2 cellular contexts compared by ENCODE assay signal in the genomic region with DNA sequence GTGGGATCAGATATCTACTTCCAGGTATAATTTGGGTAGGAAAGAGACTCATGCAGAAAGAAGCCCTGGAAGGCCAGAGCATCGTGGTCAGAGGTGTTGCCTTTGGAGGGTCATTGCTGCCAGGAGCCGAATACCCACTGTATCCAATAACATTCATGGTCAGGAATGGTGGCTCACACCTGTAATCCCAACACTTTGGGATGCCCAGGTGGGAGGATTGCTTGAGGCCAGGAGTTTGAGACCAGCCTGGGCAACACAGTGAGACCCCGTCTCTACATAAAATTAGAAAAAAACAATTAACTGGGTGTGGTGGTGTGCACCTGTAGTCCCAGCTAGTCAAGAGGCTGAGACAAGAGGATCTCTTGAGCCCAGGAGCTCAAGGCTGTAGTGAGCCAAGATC.
TF ChIP-seq lines count a peak whose summit lies in the region.

No MANE protein-coding gene starts in this region.

TF ChIP-seq in GM23338, 12 proteins besides CTCF, POLR2A, EP300 and RAD21 (continued from another document):
- TF ChIP-seq ZNF331 (CRISPR knock-in tag; IDR thresholded peaks at IDR 0.05; ENCODE audit: low read depth) (no peak), CREB1 (CRISPR knock-in tag; IDR thresholded peaks at IDR 0.05; ENCODE audit: low read depth) (no peak), ZNF462 (CRISPR knock-in tag; IDR thresholded peaks at IDR 0.05) (no peak), STAT1 (IDR thresholded peaks at IDR 0.05; ENCODE audit: unreplicated experiment) (no peak), EZH2 (IDR thresholded peaks at IDR 0.05; ENCODE audit: low read depth, unreplicated experiment) (no peak)
- TF ChIP-seq, protein P1, sequence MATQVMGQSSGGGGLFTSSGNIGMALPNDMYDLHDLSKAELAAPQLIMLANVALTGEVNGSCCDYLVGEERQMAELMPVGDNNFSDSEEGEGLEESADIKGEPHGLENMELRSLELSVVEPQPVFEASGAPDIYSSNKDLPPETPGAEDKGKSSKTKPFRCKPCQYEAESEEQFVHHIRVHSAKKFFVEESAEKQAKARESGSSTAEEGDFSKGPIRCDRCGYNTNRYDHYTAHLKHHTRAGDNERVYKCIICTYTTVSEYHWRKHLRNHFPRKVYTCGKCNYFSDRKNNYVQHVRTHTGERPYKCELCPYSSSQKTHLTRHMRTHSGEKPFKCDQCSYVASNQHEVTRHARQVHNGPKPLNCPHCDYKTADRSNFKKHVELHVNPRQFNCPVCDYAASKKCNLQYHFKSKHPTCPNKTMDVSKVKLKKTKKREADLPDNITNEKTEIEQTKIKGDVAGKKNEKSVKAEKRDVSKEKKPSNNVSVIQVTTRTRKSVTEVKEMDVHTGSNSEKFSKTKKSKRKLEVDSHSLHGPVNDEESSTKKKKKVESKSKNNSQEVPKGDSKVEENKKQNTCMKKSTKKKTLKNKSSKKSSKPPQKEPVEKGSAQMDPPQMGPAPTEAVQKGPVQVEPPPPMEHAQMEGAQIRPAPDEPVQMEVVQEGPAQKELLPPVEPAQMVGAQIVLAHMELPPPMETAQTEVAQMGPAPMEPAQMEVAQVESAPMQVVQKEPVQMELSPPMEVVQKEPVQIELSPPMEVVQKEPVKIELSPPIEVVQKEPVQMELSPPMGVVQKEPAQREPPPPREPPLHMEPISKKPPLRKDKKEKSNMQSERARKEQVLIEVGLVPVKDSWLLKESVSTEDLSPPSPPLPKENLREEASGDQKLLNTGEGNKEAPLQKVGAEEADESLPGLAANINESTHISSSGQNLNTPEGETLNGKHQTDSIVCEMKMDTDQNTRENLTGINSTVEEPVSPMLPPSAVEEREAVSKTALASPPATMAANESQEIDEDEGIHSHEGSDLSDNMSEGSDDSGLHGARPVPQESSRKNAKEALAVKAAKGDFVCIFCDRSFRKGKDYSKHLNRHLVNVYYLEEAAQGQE (IDR thresholded peaks at IDR 0.05; ENCODE audit: unreplicated experiment) = no peak
- TF ChIP-seq, protein P2, sequence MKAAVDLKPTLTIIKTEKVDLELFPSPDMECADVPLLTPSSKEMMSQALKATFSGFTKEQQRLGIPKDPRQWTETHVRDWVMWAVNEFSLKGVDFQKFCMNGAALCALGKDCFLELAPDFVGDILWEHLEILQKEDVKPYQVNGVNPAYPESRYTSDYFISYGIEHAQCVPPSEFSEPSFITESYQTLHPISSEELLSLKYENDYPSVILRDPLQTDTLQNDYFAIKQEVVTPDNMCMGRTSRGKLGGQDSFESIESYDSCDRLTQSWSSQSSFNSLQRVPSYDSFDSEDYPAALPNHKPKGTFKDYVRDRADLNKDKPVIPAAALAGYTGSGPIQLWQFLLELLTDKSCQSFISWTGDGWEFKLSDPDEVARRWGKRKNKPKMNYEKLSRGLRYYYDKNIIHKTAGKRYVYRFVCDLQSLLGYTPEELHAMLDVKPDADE (IDR thresholded peaks at IDR 0.05) = no peak

TF ChIP-seq in WTC11, 78 proteins besides CTCF, POLR2A, EP300 and RAD21 (continued from another document):
- TF ChIP-seq, protein P3, sequence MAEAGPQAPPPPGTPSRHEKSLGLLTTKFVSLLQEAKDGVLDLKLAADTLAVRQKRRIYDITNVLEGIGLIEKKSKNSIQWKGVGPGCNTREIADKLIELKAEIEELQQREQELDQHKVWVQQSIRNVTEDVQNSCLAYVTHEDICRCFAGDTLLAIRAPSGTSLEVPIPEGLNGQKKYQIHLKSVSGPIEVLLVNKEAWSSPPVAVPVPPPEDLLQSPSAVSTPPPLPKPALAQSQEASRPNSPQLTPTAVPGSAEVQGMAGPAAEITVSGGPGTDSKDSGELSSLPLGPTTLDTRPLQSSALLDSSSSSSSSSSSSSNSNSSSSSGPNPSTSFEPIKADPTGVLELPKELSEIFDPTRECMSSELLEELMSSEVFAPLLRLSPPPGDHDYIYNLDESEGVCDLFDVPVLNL (CRISPR knock-in tag; IDR thresholded peaks at IDR 0.05; ENCODE audit: borderline replicate concordance, low read depth) = no peak
- TF ChIP-seq ZNF219 (CRISPR knock-in tag; IDR thresholded peaks at IDR 0.05; ENCODE audit: borderline replicate concordance) (no peak), PREB (CRISPR knock-in tag; IDR thresholded peaks at IDR 0.05; ENCODE audit: borderline replicate concordance) (no peak)
